Comparison of ENCODE assay signal across 10 cellular contexts in genomic region chr9:126844085-126844484, GRCh38. TPM values are rescaled to one million over a fixed set of nuclear protein-coding genes. Genes with fewer than 3 reads are reported as not detected.
DNase-seq lines count a peak whose midpoint lies in the region; ATAC-seq and TF ChIP-seq lines count a peak whose summit lies in the region.
"Had no signal": no experiment of that assay in that cellular context is flagged by ENCODE, and none has a peak within 500 bp of the region (broad histone marks: within the 10 kb centered on the region; RNA-seq: fewer than 3 reads in every experiment).

No MANE protein-coding gene starts in this region.

- H3K9me3 Mint-ChIP-seq in Calu3 (ENCODE audit: low read depth, unreplicated experiment) (no peaks in the 10 kb centered on the region), chondrocyte (ENCODE audit: low read depth) (no peaks in the 10 kb centered on the region)

- H3K27ac Mint-ChIP-seq in Calu3 (ENCODE audit: unreplicated experiment) (no peak overlapping the region), chondrocyte (ENCODE audit: unreplicated experiment) (peak overlapping the region; percentile 65)

- DNase-seq in Calu3: peak; percentile 27
- DNase-seq in MG63: peak; percentile 96
- DNase-seq in chondrocyte (ENCODE audit: low spot score): no peak
- DNase-seq in non-pigmented ciliary epithelial cell (ENCODE audit: low read depth): peak; percentile 34
- no peak for DNase-seq in NCI-H1694 (lab: John Stamatoyannopoulos, UW)
- DNase-seq in upper lobe of left lung: no peak
- DNase-seq in NCI-H2081 treated with DMSO at 0.1 percent for 48 hours (lab: John Stamatoyannopoulos, UW): no peak
- DNase-seq: NCI-H2029, SIG-M5 had no signal

- peaks cover 12% of the 10 kb centered on the region for H3K36me3 Mint-ChIP-seq in Calu3 (ENCODE audit: insufficient read depth, unreplicated experiment)
- no peaks in the 10 kb centered on the region for H3K36me3 Mint-ChIP-seq in chondrocyte (ENCODE audit: low read depth)

- H3K27me3 ChIP-seq in MG63 (no peaks in the 10 kb centered on the region), upper lobe of left lung (no peaks in the 10 kb centered on the region)

- peaks cover 15% of the 10 kb centered on the region for H3K4me1 Mint-ChIP-seq in Calu3 (ENCODE audit: low read depth, unreplicated experiment)
- H3K4me1 Mint-ChIP-seq in chondrocyte (ENCODE audit: low read depth): peaks cover 19% of the 10 kb centered on the region

- H3K27ac ChIP-seq in upper lobe of left lung: no peak overlapping the region

- H3K4me3 Mint-ChIP-seq in Calu3 (ENCODE audit: low read depth, unreplicated experiment): peak overlapping the region; percentile 12
- H3K4me3 Mint-ChIP-seq in chondrocyte (ENCODE audit: unreplicated experiment): no peak overlapping the region

- no peak for TF ChIP-seq POLR2A in upper lobe of left lung (IDR thresholded peaks at IDR 0.05)

- CTCF ChIA-PET in Calu3 (lab: Charles Lee): interaction anchor here (0.7 to 2.0 kb wide), 2 partner anchors 17 to 20 kb away, joined by 3 to 8 read pairs; partner anchors contain the start of gene ZBTB34

- no peak for ATAC-seq in upper lobe of left lung (ENCODE audit: low FRiP score in 2 of 2)
- ATAC-seq in GM21423 (IDR thresholded peaks at IDR 0.05; ENCODE audit: unreplicated experiment): no peak

- no peak for TF ChIP-seq EP300 in upper lobe of left lung (IDR thresholded peaks at IDR 0.05)

- no peaks in the 10 kb centered on the region for H3K27me3 Mint-ChIP-seq in Calu3 (ENCODE audit: unreplicated experiment)
- H3K27me3 Mint-ChIP-seq in chondrocyte (ENCODE audit: low read depth): no peaks in the 10 kb centered on the region

- no TSS peak for BruUV-seq in Calu3 (replicated peaks; lab: Mats Ljungman, UMichigan)

- 57 to 59% methylated on average over 5 of the region's 5 CpGs for WGBS in upper lobe of left lung, 2 donors

- H3K4me3 ChIP-seq in MG63: no peak overlapping the region
- no peak overlapping the region for H3K4me3 ChIP-seq in upper lobe of left lung

- intact Hi-C loops in Calu3 (cut with micrococcal nuclease; ENCODE audit: unreplicated experiment): no loop called here

- H3K9me3 ChIP-seq in MG63 (no peaks in the 10 kb centered on the region), upper lobe of left lung (no peaks in the 10 kb centered on the region)

- H3K4me1 ChIP-seq in upper lobe of left lung: peaks cover 0 to 10% (median 0%) of the 10 kb centered on the region in 4 donors

- H3K36me3 ChIP-seq in MG63 (no peaks in the 10 kb centered on the region; the same call in 1 of the 2 replicates), upper lobe of left lung (peaks cover 0 to 5% (median under 1%) of the 10 kb centered on the region in 4 donors)

- TF ChIP-seq CTCF in Calu3 (IDR thresholded peaks at IDR 0.05; ENCODE audit: unreplicated experiment) (no peak), chondrocyte (IDR thresholded peaks at IDR 0.05) (no peak), upper lobe of left lung (IDR thresholded peaks at IDR 0.05) (no peak)

RNA-seq across cellular contexts. Expression of gene ZBTB34, which starts 16.4 kb away (rescaled TPM):
- total RNA-seq in Calu3 (2022) (6.7 TPM in 2 replicates), chondrocyte (13.3 to 16.2 TPM (median 14.5 TPM) in 3 replicates), upper lobe of left lung (10 to 100 TPM in 5 of 6 donors, 1 to 10 TPM in 1; 9.5 to 21.3 (median 13.5) TPM)
- total RNA-seq in MG63 (2014; rRNA removed; shearing (Covaris generic); ENCODE audit: low replicate concordance): 2.3 and 2.5 TPM in 2 replicates

RNA-seq across cellular contexts. Expression of gene ZBTB43, which starts 39.2 kb away (rescaled TPM):
- total RNA-seq in Calu3 (2022): 11.9 and 13.6 TPM in 2 replicates
- total RNA-seq in MG63 (2014; rRNA removed; shearing (Covaris generic); ENCODE audit: low replicate concordance): 3.2 and 3.8 TPM in 2 replicates
- total RNA-seq in chondrocyte: 15.6 to 18.8 TPM (median 17.7 TPM) in 3 replicates
- 10 to 100 TPM; 16.0 to 26.8 (median 19.4) TPM for total RNA-seq in upper lobe of left lung

Comparison
In these comparisons a context has a peak if more than half of its experiments do, and no peak if none do; other contexts are left out.
1. DNase-seq: peak in Calu3 (single experiment), MG63 (single experiment) and non-pigmented ciliary epithelial cell (single experiment); none in chondrocyte (single experiment), NCI-H1694 (single experiment), upper lobe of left lung (0 of 2) and NCI-H2081 treated with DMSO at 0.1 percent for 48 hours (single experiment).